Comparison of ENCODE assay signal across 18 cellular contexts in genomic region chr5:149284501-149284900, GRCh38. TPM values are rescaled to one million over a fixed set of nuclear protein-coding genes. Genes with fewer than 3 reads are reported as not detected.
DNase-seq lines count a peak whose midpoint lies in the region; ATAC-seq, FAIRE-seq and TF ChIP-seq lines count a peak whose summit lies in the region.
"Had no signal": no experiment of that assay in that cellular context is flagged by ENCODE, and none has a peak within 500 bp of the region (broad histone marks: within the 10 kb centered on the region; RNA-seq: fewer than 3 reads in every experiment).

No MANE protein-coding gene starts in this region.

- H3K4me1 ChIP-seq in liver (ENCODE audit: control insufficient read depth in 4 of 4, insufficient read depth in 4 of 4, low read length in 3 of 4) (peaks cover 0 to under 1% (median 0%) of the 10 kb centered on the region in 4 donors), HepG2 (ENCODE audit: insufficient read depth, low read length) (no peaks in the 10 kb centered on the region)
- H3K4me1 ChIP-seq: neural progenitor cell had no signal

- H3K79me2 ChIP-seq in HepG2 (ENCODE audit: insufficient read depth, low read length): no peaks in the 10 kb centered on the region

- no peaks in the 10 kb centered on the region for H4K20me1 ChIP-seq in HepG2 (ENCODE audit: insufficient read depth, low read length)

- TF ChIP-seq POLR2A in HepG2 (IDR thresholded peaks at IDR 0.05; ENCODE audit: insufficient read depth in 1 of 2, low read depth in 2 of 2, low read length in 2 of 2): no peak

- H3K36me3 ChIP-seq in liver (ENCODE audit: control insufficient read depth in 4 of 4, insufficient read depth in 3 of 4, low read depth in 1 of 4, low read length in 3 of 4) (no peaks in the 10 kb centered on the region), HepG2 (replicated peaks in 1 of 2; ENCODE audit: control insufficient read depth in 1 of 2, insufficient read depth in 2 of 2, low read length in 2 of 2) (no peaks in the 10 kb centered on the region)
- H3K36me3 ChIP-seq: neural progenitor cell, vagina had no signal

- TF ChIP-seq CTCF in liver (IDR thresholded peaks at IDR 0.05; ENCODE audit: low read depth, low read length, missing input control): no peak
- no peak for TF ChIP-seq CTCF in HepG2 (CRISPR knock-in tag; IDR thresholded peaks at IDR 0.05)

- in situ Hi-C loops in HepG2 (cut with HindIII; ENCODE audit: extremely low pct_ligation_motif_present, low pct_unique_long_range_greater_than_20kb): no loop called here

- H3K4me2 ChIP-seq in HepG2 (ENCODE audit: low read depth, low read length): no peak overlapping the region
- H3K4me2 ChIP-seq: neural progenitor cell had no signal

- WGBS in liver: 65% methylated on average over 5 of the region's 5 CpGs
- WGBS in HepG2 (ENCODE audit: low lambda C conversion rate): 36% methylated on average over 5 of the region's 5 CpGs

- POLR2A ChIA-PET in HepG2 (lab: Yijun Ruan, JAX): no interaction called here

- TF ChIP-seq EP300 in HepG2 (IDR thresholded peaks at IDR 0.05; ENCODE audit: low read depth in 2 of 2, low read length in 2 of 2): no peak
- TF ChIP-seq EP300 in HepG2 (CRISPR knock-in tag; IDR thresholded peaks at IDR 0.05; ENCODE audit: borderline replicate concordance): no peak

- H2AFZ ChIP-seq in HepG2 (ENCODE audit: low read length): no peak overlapping the region
- H2AFZ ChIP-seq: neural progenitor cell had no signal

- H3K27ac ChIP-seq in liver (ENCODE audit: low read depth in 1 of 2, low read length in 2 of 2): peak overlapping the region; percentile 26 to 64
- H3K27ac ChIP-seq in HepG2 (ENCODE audit: extremely low read length, insufficient read depth, low read length): no peak overlapping the region
- H3K27ac ChIP-seq: HL-60, neural progenitor cell, vagina had no signal

- no peaks in the 10 kb centered on the region for H3K9me3 ChIP-seq in liver (ENCODE audit: control insufficient read depth in 4 of 4, low read length in 3 of 4)
- no peaks in the 10 kb centered on the region for H3K9me3 ChIP-seq in HepG2 (ENCODE audit: low read length)
- H3K9me3 ChIP-seq: vagina had no signal

- TF ChIP-seq RAD21 in liver (IDR thresholded peaks at IDR 0.05): no peak
- TF ChIP-seq RAD21 in HepG2 (CRISPR knock-in tag; IDR thresholded peaks at IDR 0.05): no peak

- DNase-seq in HepG2 (ENCODE audit: low spot score) (no peak), fibroblast of peridontal ligament (ENCODE audit: extremely low read depth) (peak; percentile 51), lung microvascular endothelial cell (ENCODE audit: low read depth in 2 of 2) (peak; percentile 34 to 63), inferior parietal cortex (ENCODE audit: extremely low spot score) (no peak), superior temporal gyrus (ENCODE audit: extremely low spot score) (no peak), activated gamma-delta T cell (lab: John Stamatoyannopoulos, UW) (no peak)
- no peak for DNase-seq in stimulated activated CD4-positive, alpha-beta T cell treated with anti-CD3 and anti-CD28 coated beads, Interleukin-2, amount 100 ng/mL, for 48 hours
- DNase-seq: activated CD4-positive, alpha-beta T cell treated with anti-CD3 and anti-CD28 coated beads for 48 hours; DMS153; kidney; stimulated activated CD4-positive, alpha-beta T cell treated with anti-CD3 and anti-CD28 coated beads, Interleukin-12 subunit alpha, Interleukin-12 subunit beta, amount 100 ng/mL, for 4 hours had no signal

- H3K4me3 ChIP-seq in liver (ENCODE audit: low read depth in 1 of 3, low read length in 3 of 3) (no peak overlapping the region), HepG2 (replicated peaks in 1 of 3; ENCODE audit: insufficient read depth in 1 of 3, low read depth in 2 of 3, low read length in 3 of 3) (no peak overlapping the region)
- H3K4me3 ChIP-seq: neural progenitor cell, vagina had no signal

- no peak for ATAC-seq in HepG2
- ATAC-seq: Panc1 had no signal

- intact Hi-C loops in HepG2 (cut with micrococcal nuclease; ENCODE audit: unreplicated experiment): no loop called here

- no peak overlapping the region for H3K9ac ChIP-seq in liver (ENCODE audit: low read depth in 1 of 2, low read length in 2 of 2)
- H3K9ac ChIP-seq in HepG2 (ENCODE audit: insufficient read depth, low read depth, low read length): no peak overlapping the region
- H3K9ac ChIP-seq: neural progenitor cell had no signal

- H3K27me3 ChIP-seq in liver (ENCODE audit: control insufficient read depth in 4 of 4, insufficient read depth in 4 of 4, low read length in 3 of 4): no peaks in the 10 kb centered on the region
- H3K27me3 ChIP-seq in HepG2 (ENCODE audit: control insufficient read depth in 1 of 2, insufficient read depth in 2 of 2, low read length in 2 of 2): no peaks in the 10 kb centered on the region
- H3K27me3 ChIP-seq: neural progenitor cell, vagina had no signal

- BruUV-seq in HepG2 (replicated peaks; lab: Mats Ljungman, UMichigan): no TSS peak

- FAIRE-seq in HepG2 (lab: Jason Lieb, UNC): no peak
- FAIRE-seq: kidney had no signal

- CTCF ChIA-PET in HepG2 (lab: Yijun Ruan, JAX; ENCODE audit: low intra/inter-chr PET ratio, low total read pairs): no interaction called here

TF ChIP-seq in liver, 16 proteins besides CTCF, POLR2A, EP300 and RAD21 (continues in another document):
- TF ChIP-seq NR2F2 (IDR thresholded peaks at IDR 0.05) (no peak), TAF1 (conservative IDR thresholded peaks at IDR 0.05) (no peak), SP1 (IDR thresholded peaks at IDR 0.05) (no peak)

TF ChIP-seq in HepG2, 621 proteins besides CTCF, POLR2A, EP300 and RAD21 (continues in another document):
- TF ChIP-seq ZNF451 (CRISPR knock-in tag; IDR thresholded peaks at IDR 0.05) (no peak), MIXL1 (CRISPR knock-in tag; IDR thresholded peaks at IDR 0.05) (no peak), ZNF205 (CRISPR knock-in tag; IDR thresholded peaks at IDR 0.05) (no peak), XBP1 (CRISPR knock-in tag; IDR thresholded peaks at IDR 0.05) (no peak), ZNF3 (CRISPR knock-in tag; IDR thresholded peaks at IDR 0.05) (no peak), ZNF670 (CRISPR knock-in tag; IDR thresholded peaks at IDR 0.05; ENCODE audit: borderline replicate concordance) (no peak), THAP8 (CRISPR knock-in tag; IDR thresholded peaks at IDR 0.05; ENCODE audit: borderline replicate concordance) (no peak), CBFB (CRISPR knock-in tag; IDR thresholded peaks at IDR 0.05) (no peak), REXO4 (CRISPR knock-in tag; IDR thresholded peaks at IDR 0.05; ENCODE audit: borderline replicate concordance) (no peak), ZNF224 (CRISPR knock-in tag; IDR thresholded peaks at IDR 0.05) (no peak), SIN3A (IDR thresholded peaks at IDR 0.05; ENCODE audit: borderline replicate concordance, low read depth, low read length) (no peak)

RNA-seq across cellular contexts. Expression of gene AFAP1L1, which starts 12.8 kb away (rescaled TPM):
- total RNA-seq in liver: 10 to 100 TPM in 1 of 2 donors, 1 to 10 TPM in 1; 5.2 to 11.6 TPM
- 1 to 10 TPM; 2.1 to 2.8 TPM for polyA plus RNA-seq in liver
- total RNA-seq in HepG2 (2016; rRNA removed; fragmentation: Illumina TruSeq; extraction: Trizol): 0.38 and 0.66 TPM in 2 replicates
- not detected in 2 replicates for total RNA-seq in HepG2 (2016; cell fraction: cytosol; rRNA removed; fragmentation: Illumina TruSeq; extraction: Trizol; ENCODE audit: low read depth)
- 0.41 and 0.86 TPM in 2 replicates for total RNA-seq in HepG2 (2016; cell fraction: insoluble cytoplasmic fraction; rRNA removed; fragmentation: Illumina TruSeq; extraction: Trizol)
- total RNA-seq in HepG2 (2016; cell fraction: membrane; rRNA removed; fragmentation: Illumina TruSeq; extraction: Trizol): 0.22 and 0.34 TPM in 2 replicates
- total RNA-seq in HepG2 (2016; cell fraction: nucleus; rRNA removed; fragmentation: Illumina TruSeq; extraction: Trizol): 0.25 and 0.40 TPM in 2 replicates
- polyA plus RNA-seq in HepG2 (2011; rRNA removed): 0.67 and 1.0 TPM in 2 replicates
- polyA plus RNA-seq in HepG2 (2011; cell fraction: cytosol; rRNA removed): 0.63 and 0.81 TPM in 2 replicates
- polyA plus RNA-seq in HepG2 (2011; cell fraction: nucleus; rRNA removed): 0.59 and 0.85 TPM in 2 replicates
- 1.0 and 1.6 TPM in 2 replicates for polyA plus RNA-seq in HepG2 (2012)
- polyA plus RNA-seq in HepG2 (2016; cell fraction: cytosol; fragmentation: Illumina TruSeq; extraction: Trizol; ENCODE audit: low read depth): 0.14 and 0.25 TPM in 2 replicates
- polyA plus RNA-seq in HepG2 (2016; cell fraction: insoluble cytoplasmic fraction; fragmentation: Illumina TruSeq; extraction: Trizol; ENCODE audit: low read depth): 0.37 and 0.84 TPM in 2 replicates
- polyA plus RNA-seq in HepG2 (2016; cell fraction: membrane; fragmentation: Illumina TruSeq; extraction: Trizol; ENCODE audit: low read depth): 0.24 and 0.26 TPM in 2 replicates
- polyA plus RNA-seq in HepG2 (2016; cell fraction: nucleus; fragmentation: Illumina TruSeq; extraction: Trizol; ENCODE audit: insufficient read depth, low read depth): 0.23 and 0.61 TPM in 2 replicates
- polyA minus RNA-seq in HepG2 (2011; rRNA and poly(A)+ RNA removed; ENCODE audit: low replicate concordance): 1.3 and 2.6 TPM in 2 replicates
- 0.18 and 0.49 TPM in 2 replicates for polyA minus RNA-seq in HepG2 (2011; cell fraction: cytosol; rRNA and poly(A)+ RNA removed)
- 0.50 and 0.90 TPM in 2 replicates for polyA minus RNA-seq in HepG2 (2011; cell fraction: nucleus; rRNA and poly(A)+ RNA removed)
- total RNA-seq in lung microvascular endothelial cell: 106 and 219 TPM in 2 replicates
- total RNA-seq: activated T-helper 2 cell treated with anti-CD3 and anti-CD28 coated beads, Interferon-gamma antibody, Interleukin-2, Interleukin-4, amounts not matched to agents 10 μg/mL and 5 μg/mL and 100 μg/mL, durations not matched to agents 14 hours and 24 hours and 36 hours; T-helper 1 cell treated with Interleukin-12 subunit alpha and Interleukin-12 subunit beta and Interleukin-4 antibody, amounts not matched to agents 30 ng/mL and 1 ng/mL, for 36 hours had no signal

Comparison
In these comparisons a context has a peak if more than half of its experiments do, and no peak if none do; other contexts are left out.
1. DNase-seq: peak in fibroblast of peridontal ligament (single experiment) and lung microvascular endothelial cell (2 of 2); none in HepG2 (single experiment), stimulated activated CD4-positive, alpha-beta T cell treated with anti-CD3 and anti-CD28 coated beads, Interleukin-2, amount 100 ng/mL, for 48 hours (0 of 2), inferior parietal cortex (single experiment), superior temporal gyrus (single experiment) and activated gamma-delta T cell (single experiment).